ENCODE assay signal across 1 cellular context in the genomic region with DNA sequence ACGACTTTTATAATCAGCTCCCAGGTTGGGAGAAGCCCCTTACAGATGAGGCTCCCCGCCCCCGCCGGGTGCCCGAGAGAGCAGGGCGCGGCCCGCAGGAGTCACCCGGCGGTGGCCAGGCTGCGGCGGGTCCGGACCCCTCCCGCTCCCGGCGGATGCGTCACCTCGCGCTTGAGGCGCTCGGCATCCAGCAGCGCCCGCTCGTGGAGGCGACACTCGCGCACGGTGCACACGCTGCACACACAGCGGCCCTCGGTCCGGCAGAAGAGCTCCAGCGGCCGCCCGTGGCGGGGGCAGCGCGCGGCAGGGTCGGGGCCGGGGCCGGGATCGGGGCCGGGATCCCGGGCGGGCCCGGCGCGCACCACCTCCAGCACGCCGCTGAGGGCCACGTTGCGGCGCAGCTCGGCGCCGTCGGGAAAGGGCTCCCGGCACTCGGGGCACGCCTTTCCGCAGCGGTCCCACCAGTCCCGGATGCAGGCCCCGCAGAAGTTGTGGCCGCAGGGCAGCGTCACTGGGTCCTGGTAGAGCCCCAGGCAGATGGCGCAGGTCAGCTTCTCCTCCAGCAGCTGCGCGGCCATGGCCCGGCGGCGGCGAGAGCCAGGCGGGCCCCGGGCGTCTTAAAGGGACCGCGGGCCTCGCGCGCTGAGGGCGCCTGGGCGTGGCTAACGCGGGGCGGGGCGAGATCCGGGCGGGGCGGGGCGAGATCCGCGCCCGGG.
TF ChIP-seq lines count a peak whose summit lies in the region.

A gene with protein sequence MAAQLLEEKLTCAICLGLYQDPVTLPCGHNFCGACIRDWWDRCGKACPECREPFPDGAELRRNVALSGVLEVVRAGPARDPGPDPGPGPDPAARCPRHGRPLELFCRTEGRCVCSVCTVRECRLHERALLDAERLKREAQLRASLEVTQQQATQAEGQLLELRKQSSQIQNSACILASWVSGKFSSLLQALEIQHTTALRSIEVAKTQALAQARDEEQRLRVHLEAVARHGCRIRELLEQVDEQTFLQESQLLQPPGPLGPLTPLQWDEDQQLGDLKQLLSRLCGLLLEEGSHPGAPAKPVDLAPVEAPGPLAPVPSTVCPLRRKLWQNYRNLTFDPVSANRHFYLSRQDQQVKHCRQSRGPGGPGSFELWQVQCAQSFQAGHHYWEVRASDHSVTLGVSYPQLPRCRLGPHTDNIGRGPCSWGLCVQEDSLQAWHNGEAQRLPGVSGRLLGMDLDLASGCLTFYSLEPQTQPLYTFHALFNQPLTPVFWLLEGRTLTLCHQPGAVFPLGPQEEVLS (minus strand): TSS at position 592 of the 716 bp plus-strand sequence. CDS start 14 bp downstream, at position 578.

TF ChIP-seq in WTC11, 78 proteins besides CTCF, POLR2A, EP300 and RAD21 (continued from another document and continues in another):
- TF ChIP-seq, protein P1, sequence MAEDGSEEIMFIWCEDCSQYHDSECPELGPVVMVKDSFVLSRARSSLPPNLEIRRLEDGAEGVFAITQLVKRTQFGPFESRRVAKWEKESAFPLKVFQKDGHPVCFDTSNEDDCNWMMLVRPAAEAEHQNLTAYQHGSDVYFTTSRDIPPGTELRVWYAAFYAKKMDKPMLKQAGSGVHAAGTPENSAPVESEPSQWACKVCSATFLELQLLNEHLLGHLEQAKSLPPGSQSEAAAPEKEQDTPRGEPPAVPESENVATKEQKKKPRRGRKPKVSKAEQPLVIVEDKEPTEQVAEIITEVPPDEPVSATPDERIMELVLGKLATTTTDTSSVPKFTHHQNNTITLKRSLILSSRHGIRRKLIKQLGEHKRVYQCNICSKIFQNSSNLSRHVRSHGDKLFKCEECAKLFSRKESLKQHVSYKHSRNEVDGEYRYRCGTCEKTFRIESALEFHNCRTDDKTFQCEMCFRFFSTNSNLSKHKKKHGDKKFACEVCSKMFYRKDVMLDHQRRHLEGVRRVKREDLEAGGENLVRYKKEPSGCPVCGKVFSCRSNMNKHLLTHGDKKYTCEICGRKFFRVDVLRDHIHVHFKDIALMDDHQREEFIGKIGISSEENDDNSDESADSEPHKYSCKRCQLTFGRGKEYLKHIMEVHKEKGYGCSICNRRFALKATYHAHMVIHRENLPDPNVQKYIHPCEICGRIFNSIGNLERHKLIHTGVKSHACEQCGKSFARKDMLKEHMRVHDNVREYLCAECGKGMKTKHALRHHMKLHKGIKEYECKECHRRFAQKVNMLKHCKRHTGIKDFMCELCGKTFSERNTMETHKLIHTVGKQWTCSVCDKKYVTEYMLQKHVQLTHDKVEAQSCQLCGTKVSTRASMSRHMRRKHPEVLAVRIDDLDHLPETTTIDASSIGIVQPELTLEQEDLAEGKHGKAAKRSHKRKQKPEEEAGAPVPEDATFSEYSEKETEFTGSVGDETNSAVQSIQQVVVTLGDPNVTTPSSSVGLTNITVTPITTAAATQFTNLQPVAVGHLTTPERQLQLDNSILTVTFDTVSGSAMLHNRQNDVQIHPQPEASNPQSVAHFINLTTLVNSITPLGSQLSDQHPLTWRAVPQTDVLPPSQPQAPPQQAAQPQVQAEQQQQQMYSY (CRISPR knock-in tag; IDR thresholded peaks at IDR 0.05) = 0 out of 2 replicates have a peak, but pooled peaks have one; percentile 18
- TF ChIP-seq, protein P2, sequence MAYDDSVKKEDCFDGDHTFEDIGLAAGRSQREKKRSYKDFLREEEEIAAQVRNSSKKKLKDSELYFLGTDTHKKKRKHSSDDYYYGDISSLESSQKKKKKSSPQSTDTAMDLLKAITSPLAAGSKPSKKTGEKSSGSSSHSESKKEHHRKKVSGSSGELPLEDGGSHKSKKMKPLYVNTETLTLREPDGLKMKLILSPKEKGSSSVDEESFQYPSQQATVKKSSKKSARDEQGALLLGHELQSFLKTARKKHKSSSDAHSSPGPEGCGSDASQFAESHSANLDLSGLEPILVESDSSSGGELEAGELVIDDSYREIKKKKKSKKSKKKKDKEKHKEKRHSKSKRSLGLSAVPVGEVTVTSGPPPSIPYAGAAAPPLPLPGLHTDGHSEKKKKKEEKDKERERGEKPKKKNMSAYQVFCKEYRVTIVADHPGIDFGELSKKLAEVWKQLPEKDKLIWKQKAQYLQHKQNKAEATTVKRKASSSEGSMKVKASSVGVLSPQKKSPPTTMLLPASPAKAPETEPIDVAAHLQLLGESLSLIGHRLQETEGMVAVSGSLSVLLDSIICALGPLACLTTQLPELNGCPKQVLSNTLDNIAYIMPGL (CRISPR knock-in tag; IDR thresholded peaks at IDR 0.05) = peak; percentile 83; the same call in 1 of the 2 replicates
- TF ChIP-seq SMAD4 (CRISPR knock-in tag; IDR thresholded peaks at IDR 0.05) = no peak
- no peak for TF ChIP-seq RORB (CRISPR knock-in tag; IDR thresholded peaks at IDR 0.05)
- TF ChIP-seq, protein P3, sequence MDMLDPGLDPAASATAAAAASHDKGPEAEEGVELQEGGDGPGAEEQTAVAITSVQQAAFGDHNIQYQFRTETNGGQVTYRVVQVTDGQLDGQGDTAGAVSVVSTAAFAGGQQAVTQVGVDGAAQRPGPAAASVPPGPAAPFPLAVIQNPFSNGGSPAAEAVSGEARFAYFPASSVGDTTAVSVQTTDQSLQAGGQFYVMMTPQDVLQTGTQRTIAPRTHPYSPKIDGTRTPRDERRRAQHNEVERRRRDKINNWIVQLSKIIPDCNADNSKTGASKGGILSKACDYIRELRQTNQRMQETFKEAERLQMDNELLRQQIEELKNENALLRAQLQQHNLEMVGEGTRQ (CRISPR knock-in tag; IDR thresholded peaks at IDR 0.05) = no peak
- TF ChIP-seq NR2C2 (CRISPR knock-in tag; IDR thresholded peaks at IDR 0.05) = no peak
- TF ChIP-seq, protein P4, sequence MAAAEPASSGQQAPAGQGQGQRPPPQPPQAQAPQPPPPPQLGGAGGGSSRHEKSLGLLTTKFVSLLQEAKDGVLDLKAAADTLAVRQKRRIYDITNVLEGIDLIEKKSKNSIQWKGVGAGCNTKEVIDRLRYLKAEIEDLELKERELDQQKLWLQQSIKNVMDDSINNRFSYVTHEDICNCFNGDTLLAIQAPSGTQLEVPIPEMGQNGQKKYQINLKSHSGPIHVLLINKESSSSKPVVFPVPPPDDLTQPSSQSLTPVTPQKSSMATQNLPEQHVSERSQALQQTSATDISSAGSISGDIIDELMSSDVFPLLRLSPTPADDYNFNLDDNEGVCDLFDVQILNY (CRISPR knock-in tag; IDR thresholded peaks at IDR 0.05) = peak; percentile 53; the same call in 1 of the 2 replicates
- TF ChIP-seq JAZF1 (CRISPR knock-in tag; IDR thresholded peaks at IDR 0.05) = no peak
- TF ChIP-seq CREM (CRISPR knock-in tag; IDR thresholded peaks at IDR 0.05) = 0 out of 2 replicates have a peak, but pooled peaks have one; percentile 29
- TF ChIP-seq, protein P5, sequence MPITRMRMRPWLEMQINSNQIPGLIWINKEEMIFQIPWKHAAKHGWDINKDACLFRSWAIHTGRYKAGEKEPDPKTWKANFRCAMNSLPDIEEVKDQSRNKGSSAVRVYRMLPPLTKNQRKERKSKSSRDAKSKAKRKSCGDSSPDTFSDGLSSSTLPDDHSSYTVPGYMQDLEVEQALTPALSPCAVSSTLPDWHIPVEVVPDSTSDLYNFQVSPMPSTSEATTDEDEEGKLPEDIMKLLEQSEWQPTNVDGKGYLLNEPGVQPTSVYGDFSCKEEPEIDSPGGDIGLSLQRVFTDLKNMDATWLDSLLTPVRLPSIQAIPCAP (CRISPR knock-in tag; IDR thresholded peaks at IDR 0.05) = peak; percentile 58
- no peak for TF ChIP-seq ZNF263 (CRISPR knock-in tag; IDR thresholded peaks at IDR 0.05; ENCODE audit: low read depth)
- TF ChIP-seq ZNF232 (CRISPR knock-in tag; IDR thresholded peaks at IDR 0.05) = no peak
- TF ChIP-seq, protein P6, sequence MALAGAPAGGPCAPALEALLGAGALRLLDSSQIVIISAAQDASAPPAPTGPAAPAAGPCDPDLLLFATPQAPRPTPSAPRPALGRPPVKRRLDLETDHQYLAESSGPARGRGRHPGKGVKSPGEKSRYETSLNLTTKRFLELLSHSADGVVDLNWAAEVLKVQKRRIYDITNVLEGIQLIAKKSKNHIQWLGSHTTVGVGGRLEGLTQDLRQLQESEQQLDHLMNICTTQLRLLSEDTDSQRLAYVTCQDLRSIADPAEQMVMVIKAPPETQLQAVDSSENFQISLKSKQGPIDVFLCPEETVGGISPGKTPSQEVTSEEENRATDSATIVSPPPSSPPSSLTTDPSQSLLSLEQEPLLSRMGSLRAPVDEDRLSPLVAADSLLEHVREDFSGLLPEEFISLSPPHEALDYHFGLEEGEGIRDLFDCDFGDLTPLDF (CRISPR knock-in tag; IDR thresholded peaks at IDR 0.05) = peak; percentile 80; the same call in 1 of the 2 replicates
- peak; percentile 72; the same call in 1 of the 2 replicates for TF ChIP-seq ZNF416 (CRISPR knock-in tag; IDR thresholded peaks at IDR 0.05)
- TF ChIP-seq NFE2L1 (CRISPR knock-in tag; IDR thresholded peaks at IDR 0.05) = no peak
- TF ChIP-seq, protein P7, sequence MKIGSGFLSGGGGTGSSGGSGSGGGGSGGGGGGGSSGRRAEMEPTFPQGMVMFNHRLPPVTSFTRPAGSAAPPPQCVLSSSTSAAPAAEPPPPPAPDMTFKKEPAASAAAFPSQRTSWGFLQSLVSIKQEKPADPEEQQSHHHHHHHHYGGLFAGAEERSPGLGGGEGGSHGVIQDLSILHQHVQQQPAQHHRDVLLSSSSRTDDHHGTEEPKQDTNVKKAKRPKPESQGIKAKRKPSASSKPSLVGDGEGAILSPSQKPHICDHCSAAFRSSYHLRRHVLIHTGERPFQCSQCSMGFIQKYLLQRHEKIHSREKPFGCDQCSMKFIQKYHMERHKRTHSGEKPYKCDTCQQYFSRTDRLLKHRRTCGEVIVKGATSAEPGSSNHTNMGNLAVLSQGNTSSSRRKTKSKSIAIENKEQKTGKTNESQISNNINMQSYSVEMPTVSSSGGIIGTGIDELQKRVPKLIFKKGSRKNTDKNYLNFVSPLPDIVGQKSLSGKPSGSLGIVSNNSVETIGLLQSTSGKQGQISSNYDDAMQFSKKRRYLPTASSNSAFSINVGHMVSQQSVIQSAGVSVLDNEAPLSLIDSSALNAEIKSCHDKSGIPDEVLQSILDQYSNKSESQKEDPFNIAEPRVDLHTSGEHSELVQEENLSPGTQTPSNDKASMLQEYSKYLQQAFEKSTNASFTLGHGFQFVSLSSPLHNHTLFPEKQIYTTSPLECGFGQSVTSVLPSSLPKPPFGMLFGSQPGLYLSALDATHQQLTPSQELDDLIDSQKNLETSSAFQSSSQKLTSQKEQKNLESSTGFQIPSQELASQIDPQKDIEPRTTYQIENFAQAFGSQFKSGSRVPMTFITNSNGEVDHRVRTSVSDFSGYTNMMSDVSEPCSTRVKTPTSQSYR (CRISPR knock-in tag; IDR thresholded peaks at IDR 0.05) = peak; percentile 21; the same call in 1 of the 2 replicates
- no peak for TF ChIP-seq SOX15 (CRISPR knock-in tag; IDR thresholded peaks at IDR 0.05)
- TF ChIP-seq, protein P8, sequence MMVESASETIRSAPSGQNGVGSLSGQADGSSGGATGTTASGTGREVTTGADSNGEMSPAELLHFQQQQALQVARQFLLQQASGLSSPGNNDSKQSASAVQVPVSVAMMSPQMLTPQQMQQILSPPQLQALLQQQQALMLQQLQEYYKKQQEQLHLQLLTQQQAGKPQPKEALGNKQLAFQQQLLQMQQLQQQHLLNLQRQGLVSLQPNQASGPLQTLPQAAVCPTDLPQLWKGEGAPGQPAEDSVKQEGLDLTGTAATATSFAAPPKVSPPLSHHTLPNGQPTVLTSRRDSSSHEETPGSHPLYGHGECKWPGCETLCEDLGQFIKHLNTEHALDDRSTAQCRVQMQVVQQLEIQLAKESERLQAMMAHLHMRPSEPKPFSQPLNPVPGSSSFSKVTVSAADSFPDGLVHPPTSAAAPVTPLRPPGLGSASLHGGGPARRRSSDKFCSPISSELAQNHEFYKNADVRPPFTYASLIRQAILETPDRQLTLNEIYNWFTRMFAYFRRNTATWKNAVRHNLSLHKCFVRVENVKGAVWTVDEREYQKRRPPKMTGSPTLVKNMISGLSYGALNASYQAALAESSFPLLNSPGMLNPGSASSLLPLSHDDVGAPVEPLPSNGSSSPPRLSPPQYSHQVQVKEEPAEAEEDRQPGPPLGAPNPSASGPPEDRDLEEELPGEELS (CRISPR knock-in tag; IDR thresholded peaks at IDR 0.05) = peak; percentile 40; the same call in 1 of the 2 replicates
- peak; percentile 48; the same call in 1 of the 2 replicates for TF ChIP-seq JUN (CRISPR knock-in tag; IDR thresholded peaks at IDR 0.05)
- TF ChIP-seq ESRRA (CRISPR knock-in tag; IDR thresholded peaks at IDR 0.05; ENCODE audit: borderline replicate concordance) = no peak; the same call in 1 of the 2 replicates
- TF ChIP-seq OVOL2 (CRISPR knock-in tag; IDR thresholded peaks at IDR 0.05; ENCODE audit: borderline replicate concordance) = no peak
- TF ChIP-seq ELF4 (CRISPR knock-in tag; IDR thresholded peaks at IDR 0.05; ENCODE audit: low read depth) = peak; percentile 52; the same call in 1 of the 2 replicates
- peak; percentile 93 for TF ChIP-seq ETV6 (CRISPR knock-in tag; IDR thresholded peaks at IDR 0.05)
- TF ChIP-seq FOXJ3 (CRISPR knock-in tag; IDR thresholded peaks at IDR 0.05; ENCODE audit: borderline replicate concordance) = no peak
- no peak for TF ChIP-seq ZBTB21 (CRISPR knock-in tag; IDR thresholded peaks at IDR 0.05; ENCODE audit: borderline replicate concordance)
- TF ChIP-seq, protein P9, sequence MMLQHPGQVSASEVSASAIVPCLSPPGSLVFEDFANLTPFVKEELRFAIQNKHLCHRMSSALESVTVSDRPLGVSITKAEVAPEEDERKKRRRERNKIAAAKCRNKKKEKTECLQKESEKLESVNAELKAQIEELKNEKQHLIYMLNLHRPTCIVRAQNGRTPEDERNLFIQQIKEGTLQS (CRISPR knock-in tag; conservative IDR thresholded peaks at IDR 0.05) = no peak
- TF ChIP-seq SMAD3 (CRISPR knock-in tag; IDR thresholded peaks at IDR 0.05; ENCODE audit: borderline replicate concordance) = no peak
- TF ChIP-seq, protein P10, sequence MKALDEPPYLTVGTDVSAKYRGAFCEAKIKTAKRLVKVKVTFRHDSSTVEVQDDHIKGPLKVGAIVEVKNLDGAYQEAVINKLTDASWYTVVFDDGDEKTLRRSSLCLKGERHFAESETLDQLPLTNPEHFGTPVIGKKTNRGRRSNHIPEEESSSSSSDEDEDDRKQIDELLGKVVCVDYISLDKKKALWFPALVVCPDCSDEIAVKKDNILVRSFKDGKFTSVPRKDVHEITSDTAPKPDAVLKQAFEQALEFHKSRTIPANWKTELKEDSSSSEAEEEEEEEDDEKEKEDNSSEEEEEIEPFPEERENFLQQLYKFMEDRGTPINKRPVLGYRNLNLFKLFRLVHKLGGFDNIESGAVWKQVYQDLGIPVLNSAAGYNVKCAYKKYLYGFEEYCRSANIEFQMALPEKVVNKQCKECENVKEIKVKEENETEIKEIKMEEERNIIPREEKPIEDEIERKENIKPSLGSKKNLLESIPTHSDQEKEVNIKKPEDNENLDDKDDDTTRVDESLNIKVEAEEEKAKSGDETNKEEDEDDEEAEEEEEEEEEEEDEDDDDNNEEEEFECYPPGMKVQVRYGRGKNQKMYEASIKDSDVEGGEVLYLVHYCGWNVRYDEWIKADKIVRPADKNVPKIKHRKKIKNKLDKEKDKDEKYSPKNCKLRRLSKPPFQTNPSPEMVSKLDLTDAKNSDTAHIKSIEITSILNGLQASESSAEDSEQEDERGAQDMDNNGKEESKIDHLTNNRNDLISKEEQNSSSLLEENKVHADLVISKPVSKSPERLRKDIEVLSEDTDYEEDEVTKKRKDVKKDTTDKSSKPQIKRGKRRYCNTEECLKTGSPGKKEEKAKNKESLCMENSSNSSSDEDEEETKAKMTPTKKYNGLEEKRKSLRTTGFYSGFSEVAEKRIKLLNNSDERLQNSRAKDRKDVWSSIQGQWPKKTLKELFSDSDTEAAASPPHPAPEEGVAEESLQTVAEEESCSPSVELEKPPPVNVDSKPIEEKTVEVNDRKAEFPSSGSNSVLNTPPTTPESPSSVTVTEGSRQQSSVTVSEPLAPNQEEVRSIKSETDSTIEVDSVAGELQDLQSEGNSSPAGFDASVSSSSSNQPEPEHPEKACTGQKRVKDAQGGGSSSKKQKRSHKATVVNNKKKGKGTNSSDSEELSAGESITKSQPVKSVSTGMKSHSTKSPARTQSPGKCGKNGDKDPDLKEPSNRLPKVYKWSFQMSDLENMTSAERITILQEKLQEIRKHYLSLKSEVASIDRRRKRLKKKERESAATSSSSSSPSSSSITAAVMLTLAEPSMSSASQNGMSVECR (CRISPR knock-in tag; IDR thresholded peaks at IDR 0.05; ENCODE audit: borderline replicate concordance) = peak; percentile 11; the same call in 1 of the 2 replicates
- peak; percentile 55; the same call in 1 of the 2 replicates for TF ChIP-seq TCF7 (CRISPR knock-in tag; IDR thresholded peaks at IDR 0.05; ENCODE audit: low read depth)
- TF ChIP-seq FOXK1 (CRISPR knock-in tag; IDR thresholded peaks at IDR 0.05) = peak; percentile 81
